ENCODE assay signal across 9 cellular contexts in genomic region chr15:78776046-78776925, GRCh38. TPM values are rescaled to one million over a fixed set of nuclear protein-coding genes. Genes with fewer than 3 reads are reported as not detected.
DNase-seq lines count a peak whose midpoint lies in the region; ATAC-seq, FAIRE-seq and TF ChIP-seq lines count a peak whose summit lies in the region.
"Not testable (repeated sequence)": the region's sequence is repeated elsewhere in the genome, so short reads cannot be mapped to it uniquely, and the experiment has no call there.
"Had no signal": no experiment of that assay in that cellular context is flagged by ENCODE, and none has a peak within 500 bp of the region (broad histone marks: within the 10 kb centered on the region; RNA-seq: fewer than 3 reads in every experiment).

No MANE protein-coding gene starts in this region.

- not testable (repeated sequence) for H2BK12ac ChIP-seq in mesenchymal stem cell (ENCODE audit: low read length in 2 of 2)

- H3K4ac ChIP-seq in mesenchymal stem cell (ENCODE audit: low read depth in 1 of 2, low read length in 2 of 2), result not testable (repeated sequence)

- H2AFZ ChIP-seq in mesenchymal stem cell (ENCODE audit: low read depth, low read length), result not testable (repeated sequence)

- not testable (repeated sequence) for FAIRE-seq in A549 (lab: Jason Lieb, UNC)

- H2BK120ac ChIP-seq in mesenchymal stem cell (ENCODE audit: low read depth, low read length), result not testable (repeated sequence)

- not testable (repeated sequence) for H3K36me3 ChIP-seq in RWPE2 (ENCODE audit: low read depth); right atrium auricular region
- H3K36me3 ChIP-seq in mesenchymal stem cell (ENCODE audit: control insufficient read depth in 1 of 2, insufficient read depth in 2 of 2, low read depth in 1 of 2, low read length in 2 of 2), result peaks cover 6 to 31% of the 10 kb centered on the region in 2 experiments

- TF ChIP-seq POLR2A in A549 (IDR thresholded peaks at IDR 0.05; ENCODE audit: low read length), result not testable (repeated sequence)

- not testable (repeated sequence) for H3K14ac ChIP-seq in mesenchymal stem cell (ENCODE audit: low read length in 2 of 2)

- H3K4me3 Mint-ChIP-seq in activated naive CD8-positive, alpha-beta T cell treated with anti-CD3 and anti-CD28 coated beads, Interleukin-2, amount 50 U/mL, for 24 hours; progenitor cell of endocrine pancreas (ENCODE audit: low read depth): not testable (repeated sequence)
- H3K4me3 Mint-ChIP-seq in glutamatergic neuron (ENCODE audit: unreplicated experiment), result peak overlapping the region; percentile 63

- not testable (repeated sequence) for H3K23ac ChIP-seq in mesenchymal stem cell (ENCODE audit: low read length in 2 of 2)

- H3K4me1 ChIP-seq in A549; RWPE2 (ENCODE audit: insufficient read depth, poor library complexity, severe bottlenecking); mesenchymal stem cell (ENCODE audit: control insufficient read depth, insufficient read depth, low read depth, low read length): not testable (repeated sequence)
- peaks cover 0 to 23% of the 10 kb centered on the region in 2 donors for H3K4me1 ChIP-seq in right atrium auricular region

- DNase-seq in A549 (ENCODE audit: low read depth in 1 of 2, low spot score in 1 of 2); activated naive CD8-positive, alpha-beta T cell treated with anti-CD3 and anti-CD28 coated beads, Interleukin-2, amount 50 U/mL, for 24 hours; glutamatergic neuron; right atrium auricular region (ENCODE audit: low spot score); mesenchymal stem cell; progenitor cell of endocrine pancreas (ENCODE audit: low spot score, unreplicated experiment): not testable (repeated sequence)
- peak; percentile 69 for DNase-seq in RWPE2 (ENCODE audit: low spot score)

- H3K9me3 Mint-ChIP-seq in activated naive CD8-positive, alpha-beta T cell treated with anti-CD3 and anti-CD28 coated beads, Interleukin-2, amount 50 U/mL, for 24 hours; glutamatergic neuron (ENCODE audit: unreplicated experiment); progenitor cell of endocrine pancreas (ENCODE audit: low read depth): not testable (repeated sequence)

- H2BK5ac ChIP-seq in mesenchymal stem cell (ENCODE audit: low read depth, low read length, poor library complexity, severe bottlenecking), result not testable (repeated sequence)

- not testable (repeated sequence) for H3K27ac ChIP-seq in A549; RWPE2 (ENCODE audit: poor library complexity, severe bottlenecking); mesenchymal stem cell (ENCODE audit: low read length, poor library complexity, severe bottlenecking)
- peak overlapping the region; percentile 13 to 21 for H3K27ac ChIP-seq in right atrium auricular region

- POLR2A ChIA-PET in A549 (lab: Yijun Ruan, JAX), result not testable (repeated sequence)

- not testable (repeated sequence) for H3K4me2 ChIP-seq in A549; mesenchymal stem cell (ENCODE audit: low read length, poor library complexity, severe bottlenecking)

- H3K9ac ChIP-seq in mesenchymal stem cell (ENCODE audit: low read length), result not testable (repeated sequence)

- CTCF ChIA-PET in A549 (lab: Yijun Ruan, JAX), result interaction anchor here (1.0 kb wide), 1 partner anchor 36 kb away, joined by 3 read pairs; no protein-coding TSS in a partner anchor

- H2BK15ac ChIP-seq in mesenchymal stem cell (ENCODE audit: low read depth, poor library complexity, severe bottlenecking), result not testable (repeated sequence)

- 78% methylated on average over 20 of the region's 25 CpGs for WGBS in A549 (ENCODE audit: missing lambda C conversion rate)
- 86% methylated on average over 9 of the region's 25 CpGs for WGBS in mesenchymal stem cell

- not testable (repeated sequence) for ATAC-seq in A549; RWPE2 (ENCODE audit: low read depth)
- peak; percentile 17 for ATAC-seq in activated naive CD8-positive, alpha-beta T cell treated with anti-CD3 and anti-CD28 coated beads, Interleukin-2, amount 50 U/mL, for 24 hours

- H4K8ac ChIP-seq in mesenchymal stem cell (ENCODE audit: low read length), result peak overlapping the region; percentile 49

- not testable (repeated sequence) for H3K27ac Mint-ChIP-seq in activated naive CD8-positive, alpha-beta T cell treated with anti-CD3 and anti-CD28 coated beads, Interleukin-2, amount 50 U/mL, for 24 hours; glutamatergic neuron (ENCODE audit: unreplicated experiment)
- H3K27ac Mint-ChIP-seq in progenitor cell of endocrine pancreas, result peak overlapping the region; percentile 41

- TF ChIP-seq CTCF in A549 (IDR thresholded peaks at IDR 0.05); RWPE2 (IDR thresholded peaks at IDR 0.05; ENCODE audit: poor library complexity, severe bottlenecking); glutamatergic neuron (IDR thresholded peaks at IDR 0.05; ENCODE audit: partially characterized antibody, unreplicated experiment); right atrium auricular region (IDR thresholded peaks at IDR 0.05); progenitor cell of endocrine pancreas (IDR thresholded peaks at IDR 0.05; ENCODE audit: unreplicated experiment): not testable (repeated sequence)

- not testable (repeated sequence) for H3K18ac ChIP-seq in mesenchymal stem cell (ENCODE audit: low read depth in 1 of 2, low read length in 2 of 2)

- H2AK5ac ChIP-seq in mesenchymal stem cell (ENCODE audit: low read length, severe bottlenecking), result not testable (repeated sequence)

- not testable (repeated sequence) for H3K4me3 ChIP-seq in A549; RWPE2 (ENCODE audit: severe bottlenecking); right atrium auricular region; mesenchymal stem cell (ENCODE audit: insufficient read depth in 1 of 2, low read depth in 1 of 2, low read length in 2 of 2)

- TF ChIP-seq RAD21 in A549 (conservative IDR thresholded peaks at IDR 0.05 in 1 of 2, IDR thresholded peaks at IDR 0.05 in 1 of 2), result not testable (repeated sequence)

- not testable (repeated sequence) for H3K4me1 Mint-ChIP-seq in activated naive CD8-positive, alpha-beta T cell treated with anti-CD3 and anti-CD28 coated beads, Interleukin-2, amount 50 U/mL, for 24 hours; glutamatergic neuron (ENCODE audit: low read depth, unreplicated experiment); progenitor cell of endocrine pancreas (ENCODE audit: low read depth)

- H3K9me3 ChIP-seq in A549; RWPE2 (ENCODE audit: severe bottlenecking); right atrium auricular region; mesenchymal stem cell (ENCODE audit: control insufficient read depth, low read length): not testable (repeated sequence)

- TF ChIP-seq EP300 in A549 (IDR thresholded peaks at IDR 0.05), result not testable (repeated sequence)

- H3K36me3 Mint-ChIP-seq in activated naive CD8-positive, alpha-beta T cell treated with anti-CD3 and anti-CD28 coated beads, Interleukin-2, amount 50 U/mL, for 24 hours (ENCODE audit: low read depth); glutamatergic neuron (ENCODE audit: unreplicated experiment); progenitor cell of endocrine pancreas (ENCODE audit: insufficient read depth): not testable (repeated sequence)

- H4K91ac ChIP-seq in mesenchymal stem cell (ENCODE audit: low read length), result peak overlapping the region; percentile 39

- not testable (repeated sequence) for H3K27me3 ChIP-seq in RWPE2 (ENCODE audit: insufficient read depth, poor library complexity, severe bottlenecking); right atrium auricular region; mesenchymal stem cell (ENCODE audit: control insufficient read depth in 1 of 2, insufficient read depth in 1 of 2, low read length in 2 of 2)

- H3K27me3 Mint-ChIP-seq in activated naive CD8-positive, alpha-beta T cell treated with anti-CD3 and anti-CD28 coated beads, Interleukin-2, amount 50 U/mL, for 24 hours; glutamatergic neuron (ENCODE audit: unreplicated experiment); progenitor cell of endocrine pancreas: not testable (repeated sequence)

- H3K79me1 ChIP-seq in mesenchymal stem cell (replicated peaks; ENCODE audit: low read length, poor library complexity, severe bottlenecking), result not testable (repeated sequence)

TF ChIP-seq in A549, 52 proteins besides CTCF, POLR2A, EP300 and RAD21:
- TF ChIP-seq MAFK (IDR thresholded peaks at IDR 0.05; ENCODE audit: partially characterized antibody), result peak; percentile 87
TF ChIP-seq in A549: peak in this region for 1; not testable (repeated sequence) for 51.

RNA-seq across cellular contexts. Expression of gene ADAMTS7, which starts 35.0 kb away (rescaled TPM):
- polyA plus RNA-seq in A549 (2011; rRNA removed), result 1.5 and 2.0 TPM in 2 replicates
- polyA plus RNA-seq in A549 (2012; cell fraction: cytosol; rRNA removed), result 2.2 and 3.3 TPM in 2 replicates
- 18.1 and 22.2 TPM in 2 replicates for polyA plus RNA-seq in A549 (2012; cell fraction: nucleus; rRNA removed)
- polyA plus RNA-seq in A549 (2017; fragmentation: RNase III; extraction: RNeasy Plus Mini Kit Qiagen cat#74134 plus additional on column Dnase treatment), result 2.7 to 3.2 TPM (median 2.9 TPM) in 3 replicates
- polyA minus RNA-seq in A549 (2011; rRNA and poly(A)+ RNA removed), result 3.2 and 5.5 TPM in 2 replicates
- total RNA-seq in glutamatergic neuron (ENCODE audit: unreplicated experiment), result 181 TPM
- 10 to 100 TPM; 20.8 to 39.2 TPM for total RNA-seq in right atrium auricular region
- 14.1 TPM for polyA plus RNA-seq in mesenchymal stem cell (2013, experiment 1 of 2)
- polyA plus RNA-seq in mesenchymal stem cell (2013, experiment 2 of 2), result 13.0 TPM
- 119 and 127 TPM in 2 replicates for total RNA-seq in progenitor cell of endocrine pancreas
- total RNA-seq: CD4-positive, alpha-beta memory T cell had no signal
- polyA plus RNA-seq: CD14-positive monocyte; CD4-positive, alpha-beta memory T cell had no signal
